In genomic region chr3:141487419-141488345, GRCh38 we compare ENCODE assay signal across 8 cellular contexts. TPM values are rescaled to one million over a fixed set of nuclear protein-coding genes. Genes with fewer than 3 reads are reported as not detected.
DNase-seq lines count a peak whose midpoint lies in the region; ATAC-seq and TF ChIP-seq lines count a peak whose summit lies in the region.

No MANE protein-coding gene starts in this region.

- H3K9me3 Mint-ChIP-seq in endodermal cell (no peaks in the 10 kb centered on the region), mesothelial cell of epicardium (no peaks in the 10 kb centered on the region)

- TF ChIP-seq CTCF in endodermal cell (conservative IDR thresholded peaks at IDR 0.05) (no peak), mesothelial cell of epicardium (IDR thresholded peaks at IDR 0.05; ENCODE audit: unreplicated experiment) (no peak)

- WGBS in endodermal cell (ENCODE audit: insufficient coverage in 1 of 2, insufficient read length in 1 of 2), 2 experiments: 1 to 3% methylated on average over 33 to 67 of the region's 67 CpGs

- no peaks in the 10 kb centered on the region for H3K36me3 ChIP-seq in endodermal cell (ENCODE audit: control insufficient read depth, insufficient read depth, low read length)

- H3K4me1 ChIP-seq in endodermal cell (ENCODE audit: control insufficient read depth, insufficient read depth, low read length): peaks cover 18% of the 10 kb centered on the region

- peak overlapping the region; percentile 73 for H3K4me3 Mint-ChIP-seq in endodermal cell
- peak overlapping the region; percentile 75 for H3K4me3 Mint-ChIP-seq in mesothelial cell of epicardium

- peak; percentile 74 for ATAC-seq in GM21360 (IDR thresholded peaks at IDR 0.05; ENCODE audit: unreplicated experiment)

- DNase-seq in COLO668 (lab: John Stamatoyannopoulos, UW; ENCODE audit: unreplicated experiment) (peak; percentile 84), HS-5 (ENCODE audit: low read depth) (peak; percentile 35), NK-92 (lab: John Stamatoyannopoulos, UW; ENCODE audit: unreplicated experiment) (peak; percentile 32), endodermal cell (peak; percentile 90), mesothelial cell of epicardium (ENCODE audit: low spot score in 2 of 2, unreplicated experiment in 2 of 2) (peak; percentile 38 to 76)
- DNase-seq in activated CD8-positive, alpha-beta memory T cell treated with anti-CD3 and anti-CD28 coated beads for 48 hours (ENCODE audit: low read depth in 2 of 3, low spot score in 2 of 3): peak; percentile 58 to 73 (median 71)
- peak; percentile 78 to 79 for DNase-seq in stimulated activated CD8-positive, alpha-beta memory T cell treated with anti-CD3 and anti-CD28 coated beads, Interleukin-2, amount 100 ng/mL, for 48 hours (ENCODE audit: low read depth in 2 of 2)

- H3K27me3 Mint-ChIP-seq in endodermal cell (ENCODE audit: insufficient read depth): peaks cover 27% of the 10 kb centered on the region
- H3K27me3 Mint-ChIP-seq in mesothelial cell of epicardium (ENCODE audit: low read depth): no peaks in the 10 kb centered on the region

- H3K27me3 ChIP-seq in endodermal cell (ENCODE audit: control insufficient read depth, insufficient read depth, low read length, poor library complexity, severe bottlenecking): no peaks in the 10 kb centered on the region

- H3K27ac ChIP-seq in endodermal cell (ENCODE audit: low read depth, low read length): peak overlapping the region; percentile 89

- peak overlapping the region; percentile 37 for H3K9ac ChIP-seq in endodermal cell (ENCODE audit: extremely low read depth, low read length, poor library complexity, severe bottlenecking)

- H3K36me3 Mint-ChIP-seq in endodermal cell (ENCODE audit: low read depth) (no peaks in the 10 kb centered on the region), mesothelial cell of epicardium (no peaks in the 10 kb centered on the region)

- H3K27ac Mint-ChIP-seq in endodermal cell (peak overlapping the region; percentile 83), mesothelial cell of epicardium (peak overlapping the region; percentile 87)

- peak overlapping the region; percentile 85 for H3K4me3 ChIP-seq in endodermal cell (ENCODE audit: low read length)

- H3K9me3 ChIP-seq in endodermal cell (ENCODE audit: control insufficient read depth, low read length): no peaks in the 10 kb centered on the region

- H3K4me1 Mint-ChIP-seq in endodermal cell: peaks cover 35% of the 10 kb centered on the region
- peaks cover 14% of the 10 kb centered on the region for H3K4me1 Mint-ChIP-seq in mesothelial cell of epicardium

RNA-seq across cellular contexts. Expression of gene RASA2, which starts 0.9 kb away (rescaled TPM):
- total RNA-seq in endodermal cell (10 to 100 TPM; 20.5 to 25.0 TPM), mesothelial cell of epicardium (14.5 to 15.5 TPM (median 15.5 TPM) in 3 replicates)
- 15.8 TPM for polyA plus RNA-seq in endodermal cell (2013, experiment 1 of 2)
- polyA plus RNA-seq in endodermal cell (2013, experiment 2 of 2): 14.9 TPM

Comparison
In these comparisons a context has a peak if more than half of its experiments do, and no peak if none do; other contexts are left out.
1. Peak in every context shown above with its lines: DNase-seq, ATAC-seq, H3K4me3 ChIP-seq and H3K27ac ChIP-seq.
2. DNase-seq: peak in every context shown above with its lines; median percentile 90 in endodermal cell; 84 in COLO668; 78 in stimulated activated CD8-positive, alpha-beta memory T cell treated with anti-CD3 and anti-CD28 coated beads, Interleukin-2, amount 100 ng/mL, for 48 hours; 71 in activated CD8-positive, alpha-beta memory T cell treated with anti-CD3 and anti-CD28 coated beads for 48 hours; 57 in mesothelial cell of epicardium; 35 in HS-5; 32 in NK-92.